Comparison of ENCODE assay signal across 1 cellular context in the genomic region with DNA sequence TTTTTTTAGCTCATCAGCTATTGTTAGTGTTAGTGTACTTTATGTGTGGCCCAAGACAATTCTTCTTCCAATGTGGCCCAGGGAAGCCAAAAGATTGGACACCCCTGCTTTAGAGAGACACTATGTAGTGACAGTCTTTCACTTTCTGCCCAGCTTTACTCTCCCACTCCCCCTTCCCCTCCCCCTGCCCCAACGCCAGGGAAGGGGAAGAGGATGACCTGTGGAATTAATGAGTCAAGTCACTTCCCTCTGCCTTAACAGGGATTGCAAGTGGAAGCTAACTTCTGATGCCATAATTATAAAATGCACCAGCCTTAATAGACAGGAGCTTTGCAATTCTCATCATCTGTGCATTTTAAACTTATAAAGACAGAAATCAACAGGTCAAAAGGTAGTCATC.
TF ChIP-seq lines count a peak whose summit lies in the region.

No MANE protein-coding gene starts in this region.

TF ChIP-seq in GM23338, 12 proteins besides CTCF, POLR2A, EP300 and RAD21:
- TF ChIP-seq, protein P1, sequence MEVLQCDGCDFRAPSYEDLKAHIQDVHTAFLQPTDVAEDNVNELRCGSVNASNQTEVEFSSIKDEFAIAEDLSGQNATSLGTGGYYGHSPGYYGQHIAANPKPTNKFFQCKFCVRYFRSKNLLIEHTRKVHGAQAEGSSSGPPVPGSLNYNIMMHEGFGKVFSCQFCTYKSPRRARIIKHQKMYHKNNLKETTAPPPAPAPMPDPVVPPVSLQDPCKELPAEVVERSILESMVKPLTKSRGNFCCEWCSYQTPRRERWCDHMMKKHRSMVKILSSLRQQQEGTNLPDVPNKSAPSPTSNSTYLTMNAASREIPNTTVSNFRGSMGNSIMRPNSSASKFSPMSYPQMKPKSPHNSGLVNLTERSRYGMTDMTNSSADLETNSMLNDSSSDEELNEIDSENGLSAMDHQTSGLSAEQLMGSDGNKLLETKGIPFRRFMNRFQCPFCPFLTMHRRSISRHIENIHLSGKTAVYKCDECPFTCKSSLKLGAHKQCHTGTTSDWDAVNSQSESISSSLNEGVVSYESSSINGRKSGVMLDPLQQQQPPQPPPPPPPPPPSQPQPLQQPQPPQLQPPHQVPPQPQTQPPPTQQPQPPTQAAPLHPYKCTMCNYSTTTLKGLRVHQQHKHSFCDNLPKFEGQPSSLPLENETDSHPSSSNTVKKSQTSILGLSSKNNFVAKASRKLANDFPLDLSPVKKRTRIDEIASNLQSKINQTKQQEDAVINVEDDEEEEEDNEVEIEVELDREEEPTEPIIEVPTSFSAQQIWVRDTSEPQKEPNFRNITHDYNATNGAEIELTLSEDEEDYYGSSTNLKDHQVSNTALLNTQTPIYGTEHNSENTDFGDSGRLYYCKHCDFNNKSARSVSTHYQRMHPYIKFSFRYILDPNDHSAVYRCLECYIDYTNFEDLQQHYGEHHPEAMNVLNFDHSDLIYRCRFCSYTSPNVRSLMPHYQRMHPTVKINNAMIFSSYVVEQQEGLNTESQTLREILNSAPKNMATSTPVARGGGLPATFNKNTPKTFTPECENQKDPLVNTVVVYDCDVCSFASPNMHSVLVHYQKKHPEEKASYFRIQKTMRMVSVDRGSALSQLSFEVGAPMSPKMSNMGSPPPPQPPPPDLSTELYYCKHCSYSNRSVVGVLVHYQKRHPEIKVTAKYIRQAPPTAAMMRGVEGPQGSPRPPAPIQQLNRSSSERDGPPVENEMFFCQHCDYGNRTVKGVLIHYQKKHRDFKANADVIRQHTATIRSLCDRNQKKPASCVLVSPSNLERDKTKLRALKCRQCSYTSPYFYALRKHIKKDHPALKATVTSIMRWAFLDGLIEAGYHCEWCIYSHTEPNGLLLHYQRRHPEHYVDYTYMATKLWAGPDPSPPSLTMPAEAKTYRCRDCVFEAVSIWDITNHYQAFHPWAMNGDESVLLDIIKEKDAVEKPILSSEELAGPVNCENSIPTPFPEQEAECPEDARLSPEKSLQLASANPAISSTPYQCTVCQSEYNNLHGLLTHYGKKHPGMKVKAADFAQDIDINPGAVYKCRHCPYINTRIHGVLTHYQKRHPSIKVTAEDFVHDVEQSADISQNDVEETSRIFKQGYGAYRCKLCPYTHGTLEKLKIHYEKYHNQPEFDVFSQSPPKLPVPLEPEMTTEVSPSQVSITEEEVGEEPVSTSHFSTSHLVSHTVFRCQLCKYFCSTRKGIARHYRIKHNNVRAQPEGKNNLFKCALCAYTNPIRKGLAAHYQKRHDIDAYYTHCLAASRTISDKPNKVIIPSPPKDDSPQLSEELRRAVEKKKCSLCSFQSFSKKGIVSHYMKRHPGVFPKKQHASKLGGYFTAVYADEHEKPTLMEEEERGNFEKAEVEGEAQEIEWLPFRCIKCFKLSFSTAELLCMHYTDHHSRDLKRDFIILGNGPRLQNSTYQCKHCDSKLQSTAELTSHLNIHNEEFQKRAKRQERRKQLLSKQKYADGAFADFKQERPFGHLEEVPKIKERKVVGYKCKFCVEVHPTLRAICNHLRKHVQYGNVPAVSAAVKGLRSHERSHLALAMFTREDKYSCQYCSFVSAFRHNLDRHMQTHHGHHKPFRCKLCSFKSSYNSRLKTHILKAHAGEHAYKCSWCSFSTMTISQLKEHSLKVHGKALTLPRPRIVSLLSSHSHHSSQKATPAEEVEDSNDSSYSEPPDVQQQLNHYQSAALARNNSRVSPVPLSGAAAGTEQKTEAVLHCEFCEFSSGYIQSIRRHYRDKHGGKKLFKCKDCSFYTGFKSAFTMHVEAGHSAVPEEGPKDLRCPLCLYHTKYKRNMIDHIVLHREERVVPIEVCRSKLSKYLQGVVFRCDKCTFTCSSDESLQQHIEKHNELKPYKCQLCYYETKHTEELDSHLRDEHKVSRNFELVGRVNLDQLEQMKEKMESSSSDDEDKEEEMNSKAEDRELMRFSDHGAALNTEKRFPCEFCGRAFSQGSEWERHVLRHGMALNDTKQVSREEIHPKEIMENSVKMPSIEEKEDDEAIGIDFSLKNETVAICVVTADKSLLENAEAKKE (CRISPR knock-in tag; IDR thresholded peaks at IDR 0.05) = no peak
- no peak for TF ChIP-seq CREB1 (CRISPR knock-in tag; IDR thresholded peaks at IDR 0.05; ENCODE audit: low read depth)
- no peak for TF ChIP-seq ZNF331 (CRISPR knock-in tag; IDR thresholded peaks at IDR 0.05; ENCODE audit: low read depth)
- no peak for TF ChIP-seq POLR2AphosphoS5 (IDR thresholded peaks at IDR 0.05; ENCODE audit: low read depth)
- no peak for TF ChIP-seq STAT1 (IDR thresholded peaks at IDR 0.05; ENCODE audit: unreplicated experiment)
- no peak for TF ChIP-seq JUNB (IDR thresholded peaks at IDR 0.05; ENCODE audit: unreplicated experiment)
- TF ChIP-seq NANOG (IDR thresholded peaks at IDR 0.05; ENCODE audit: borderline replicate concordance) = no peak
- TF ChIP-seq EZH2 (IDR thresholded peaks at IDR 0.05; ENCODE audit: low read depth, unreplicated experiment) = no peak
- no peak for TF ChIP-seq ZNF114 (CRISPR knock-in tag; IDR thresholded peaks at IDR 0.05)
- TF ChIP-seq, protein P2, sequence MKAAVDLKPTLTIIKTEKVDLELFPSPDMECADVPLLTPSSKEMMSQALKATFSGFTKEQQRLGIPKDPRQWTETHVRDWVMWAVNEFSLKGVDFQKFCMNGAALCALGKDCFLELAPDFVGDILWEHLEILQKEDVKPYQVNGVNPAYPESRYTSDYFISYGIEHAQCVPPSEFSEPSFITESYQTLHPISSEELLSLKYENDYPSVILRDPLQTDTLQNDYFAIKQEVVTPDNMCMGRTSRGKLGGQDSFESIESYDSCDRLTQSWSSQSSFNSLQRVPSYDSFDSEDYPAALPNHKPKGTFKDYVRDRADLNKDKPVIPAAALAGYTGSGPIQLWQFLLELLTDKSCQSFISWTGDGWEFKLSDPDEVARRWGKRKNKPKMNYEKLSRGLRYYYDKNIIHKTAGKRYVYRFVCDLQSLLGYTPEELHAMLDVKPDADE (IDR thresholded peaks at IDR 0.05) = no peak
- no peak for TF ChIP-seq EZH2phosphoT487 (IDR thresholded peaks at IDR 0.05; ENCODE audit: unreplicated experiment)
- TF ChIP-seq, protein P3, sequence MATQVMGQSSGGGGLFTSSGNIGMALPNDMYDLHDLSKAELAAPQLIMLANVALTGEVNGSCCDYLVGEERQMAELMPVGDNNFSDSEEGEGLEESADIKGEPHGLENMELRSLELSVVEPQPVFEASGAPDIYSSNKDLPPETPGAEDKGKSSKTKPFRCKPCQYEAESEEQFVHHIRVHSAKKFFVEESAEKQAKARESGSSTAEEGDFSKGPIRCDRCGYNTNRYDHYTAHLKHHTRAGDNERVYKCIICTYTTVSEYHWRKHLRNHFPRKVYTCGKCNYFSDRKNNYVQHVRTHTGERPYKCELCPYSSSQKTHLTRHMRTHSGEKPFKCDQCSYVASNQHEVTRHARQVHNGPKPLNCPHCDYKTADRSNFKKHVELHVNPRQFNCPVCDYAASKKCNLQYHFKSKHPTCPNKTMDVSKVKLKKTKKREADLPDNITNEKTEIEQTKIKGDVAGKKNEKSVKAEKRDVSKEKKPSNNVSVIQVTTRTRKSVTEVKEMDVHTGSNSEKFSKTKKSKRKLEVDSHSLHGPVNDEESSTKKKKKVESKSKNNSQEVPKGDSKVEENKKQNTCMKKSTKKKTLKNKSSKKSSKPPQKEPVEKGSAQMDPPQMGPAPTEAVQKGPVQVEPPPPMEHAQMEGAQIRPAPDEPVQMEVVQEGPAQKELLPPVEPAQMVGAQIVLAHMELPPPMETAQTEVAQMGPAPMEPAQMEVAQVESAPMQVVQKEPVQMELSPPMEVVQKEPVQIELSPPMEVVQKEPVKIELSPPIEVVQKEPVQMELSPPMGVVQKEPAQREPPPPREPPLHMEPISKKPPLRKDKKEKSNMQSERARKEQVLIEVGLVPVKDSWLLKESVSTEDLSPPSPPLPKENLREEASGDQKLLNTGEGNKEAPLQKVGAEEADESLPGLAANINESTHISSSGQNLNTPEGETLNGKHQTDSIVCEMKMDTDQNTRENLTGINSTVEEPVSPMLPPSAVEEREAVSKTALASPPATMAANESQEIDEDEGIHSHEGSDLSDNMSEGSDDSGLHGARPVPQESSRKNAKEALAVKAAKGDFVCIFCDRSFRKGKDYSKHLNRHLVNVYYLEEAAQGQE (IDR thresholded peaks at IDR 0.05; ENCODE audit: unreplicated experiment) = no peak
